8 cellular contexts compared by ENCODE assay signal in the genomic region with DNA sequence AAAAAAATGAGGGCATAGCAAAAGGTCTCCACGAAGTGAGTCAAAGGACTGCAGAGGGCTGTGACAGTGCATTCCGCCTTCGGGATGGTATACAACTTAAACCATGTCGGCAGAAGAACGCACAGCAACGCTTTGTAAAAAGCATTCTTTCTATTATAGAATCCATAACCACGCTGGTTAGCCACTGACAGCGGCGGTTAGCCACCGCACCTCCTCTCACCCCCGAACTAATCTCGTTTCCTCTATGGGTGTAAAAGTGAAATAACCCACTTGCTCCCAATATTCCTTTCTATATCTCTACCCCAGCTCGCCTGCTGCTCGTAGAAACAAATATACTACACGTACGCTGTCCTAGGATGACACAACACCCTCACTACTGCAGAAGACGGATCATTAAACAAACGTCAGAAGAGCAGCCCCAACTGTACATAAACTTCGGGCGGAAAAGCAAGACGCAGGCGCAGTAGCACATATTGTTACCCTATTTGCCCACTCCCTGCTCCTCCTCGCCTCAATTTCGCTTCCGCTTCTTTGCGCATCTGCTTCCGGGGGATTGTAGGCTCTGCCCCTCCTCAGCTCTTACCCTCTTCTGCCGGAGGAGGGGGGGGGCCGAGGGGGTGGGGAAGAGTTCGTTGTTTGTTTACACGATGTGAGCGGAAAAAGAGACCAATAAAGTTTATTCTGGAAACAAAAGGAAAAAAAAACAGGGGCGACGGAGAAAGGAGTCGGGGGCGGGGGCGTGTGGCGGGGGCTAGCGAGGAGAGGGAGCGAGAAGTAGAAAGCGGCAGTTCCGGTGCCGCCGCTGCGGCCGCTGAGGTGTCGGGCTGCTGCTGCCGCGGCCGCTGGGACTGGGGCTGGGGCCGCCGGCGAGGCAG. TPM values are rescaled to one million over a fixed set of nuclear protein-coding genes. Genes with fewer than 3 reads are reported as not detected.
DNase-seq lines count a peak whose midpoint lies in the region; ATAC-seq and TF ChIP-seq lines count a peak whose summit lies in the region.

A gene (plus strand): TSS at position 787 of the 875 bp plus-strand sequence. CDS start 50,469 bp downstream, outside the sequence.

- H3K4me3 ChIP-seq in liver (ENCODE audit: low read depth in 1 of 3, low read length in 3 of 3), result peak within 1 kb of the TSS; percentile 91 to 98 (median 95)

- no peak for TF ChIP-seq RAD21 in liver (IDR thresholded peaks at IDR 0.05)

- H3K4me1 ChIP-seq in liver (ENCODE audit: control insufficient read depth in 4 of 4, insufficient read depth in 4 of 4, low read length in 3 of 4), result peaks cover 2 to 18% (median 6%) of the 10 kb centered on the region in 4 donors

- H3K36me3 ChIP-seq in liver (ENCODE audit: control insufficient read depth in 4 of 4, insufficient read depth in 3 of 4, low read depth in 1 of 4, low read length in 3 of 4), result no peaks in the 10 kb centered on the region

- WGBS in liver, result under 1% methylated on average over 53 of the region's 53 CpGs

- TF ChIP-seq CTCF in liver (IDR thresholded peaks at IDR 0.05; ENCODE audit: low read depth, low read length, missing input control), result no peak

- no peaks in the 10 kb centered on the region for H3K27me3 ChIP-seq in liver (ENCODE audit: control insufficient read depth in 4 of 4, insufficient read depth in 4 of 4, low read length in 3 of 4)

- H3K9me3 ChIP-seq in liver (ENCODE audit: control insufficient read depth in 4 of 4, low read length in 3 of 4), result no peaks in the 10 kb centered on the region

- DNase-seq in C1 segment of cervical spinal cord (lab: John Stamatoyannopoulos, UW) (peak; percentile 51 to 98 (median 94)), NCI-H748 treated with DMSO at 0.1 percent for 48 hours (lab: John Stamatoyannopoulos, UW) (peak; percentile 92), dermis microvascular lymphatic vessel endothelial cell (ENCODE audit: low read depth in 2 of 2) (peak; percentile 97 to 99)
- DNase-seq in activated CD4-positive, alpha-beta T cell treated with anti-CD3 and anti-CD28 coated beads, Interleukin-2, amount 50 U/mL, for 24 hours (ENCODE audit: low read depth in 1 of 2, low spot score in 1 of 2), result peak; percentile 75 to 95
- peak; percentile 96 for DNase-seq in stimulated activated CD4-positive, alpha-beta T cell treated with anti-CD3 and anti-CD28 coated beads, Interleukin-4, amount 100 ng/mL, for 24 hours

- ATAC-seq in GM19372 (IDR thresholded peaks at IDR 0.05; ENCODE audit: low read depth, unreplicated experiment) (peak; percentile 74), HG03558 (IDR thresholded peaks at IDR 0.05; ENCODE audit: extremely low read depth, unreplicated experiment) (peak; percentile 53)

- H3K9ac ChIP-seq in liver (ENCODE audit: low read depth in 1 of 2, low read length in 2 of 2), result peak within 1 kb of the TSS; percentile 89 to 95

- peak within 1 kb of the TSS; percentile 98 for H3K27ac ChIP-seq in liver (ENCODE audit: low read depth in 1 of 2, low read length in 2 of 2)

TF ChIP-seq in liver, 16 proteins besides CTCF, POLR2A, EP300 and RAD21:
- TF ChIP-seq TAF1 (conservative IDR thresholded peaks at IDR 0.05) (peak; percentile 91), JUND (IDR thresholded peaks at IDR 0.05) (peak in 1 of 2 donors; percentile 66), FOXA2 (IDR thresholded peaks at IDR 0.05) (peak; percentile 18), HNF4G (IDR thresholded peaks at IDR 0.05) (no peak), GABPA (IDR thresholded peaks at IDR 0.05 in 1 of 2, conservative IDR thresholded peaks at IDR 0.05 in 1 of 2) (peak; percentile 91 to 95), SP1 (IDR thresholded peaks at IDR 0.05) (peak; percentile 66), EGR1 (IDR thresholded peaks at IDR 0.05; ENCODE audit: low read depth in 2 of 2) (peak; percentile 54 to 61), HNF4A (conservative IDR thresholded peaks at IDR 0.05) (peak; percentile 19 to 45), FOXA1 (IDR thresholded peaks at IDR 0.05) (no peak), NR2F2 (IDR thresholded peaks at IDR 0.05) (no peak), YY1 (IDR thresholded peaks at IDR 0.05) (peak; percentile 59), RXRA (IDR thresholded peaks at IDR 0.05) (peak; percentile 26 to 32)
- TF ChIP-seq, protein P1, sequence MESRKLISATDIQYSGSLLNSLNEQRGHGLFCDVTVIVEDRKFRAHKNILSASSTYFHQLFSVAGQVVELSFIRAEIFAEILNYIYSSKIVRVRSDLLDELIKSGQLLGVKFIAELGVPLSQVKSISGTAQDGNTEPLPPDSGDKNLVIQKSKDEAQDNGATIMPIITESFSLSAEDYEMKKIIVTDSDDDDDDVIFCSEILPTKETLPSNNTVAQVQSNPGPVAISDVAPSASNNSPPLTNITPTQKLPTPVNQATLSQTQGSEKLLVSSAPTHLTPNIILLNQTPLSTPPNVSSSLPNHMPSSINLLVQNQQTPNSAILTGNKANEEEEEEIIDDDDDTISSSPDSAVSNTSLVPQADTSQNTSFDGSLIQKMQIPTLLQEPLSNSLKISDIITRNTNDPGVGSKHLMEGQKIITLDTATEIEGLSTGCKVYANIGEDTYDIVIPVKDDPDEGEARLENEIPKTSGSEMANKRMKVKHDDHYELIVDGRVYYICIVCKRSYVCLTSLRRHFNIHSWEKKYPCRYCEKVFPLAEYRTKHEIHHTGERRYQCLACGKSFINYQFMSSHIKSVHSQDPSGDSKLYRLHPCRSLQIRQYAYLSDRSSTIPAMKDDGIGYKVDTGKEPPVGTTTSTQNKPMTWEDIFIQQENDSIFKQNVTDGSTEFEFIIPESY (IDR thresholded peaks at IDR 0.05), result peak; percentile 39
- TF ChIP-seq, protein P2, sequence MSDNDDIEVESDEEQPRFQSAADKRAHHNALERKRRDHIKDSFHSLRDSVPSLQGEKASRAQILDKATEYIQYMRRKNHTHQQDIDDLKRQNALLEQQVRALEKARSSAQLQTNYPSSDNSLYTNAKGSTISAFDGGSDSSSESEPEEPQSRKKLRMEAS (IDR thresholded peaks at IDR 0.05), result peak; percentile 34
- TF ChIP-seq, protein P3, sequence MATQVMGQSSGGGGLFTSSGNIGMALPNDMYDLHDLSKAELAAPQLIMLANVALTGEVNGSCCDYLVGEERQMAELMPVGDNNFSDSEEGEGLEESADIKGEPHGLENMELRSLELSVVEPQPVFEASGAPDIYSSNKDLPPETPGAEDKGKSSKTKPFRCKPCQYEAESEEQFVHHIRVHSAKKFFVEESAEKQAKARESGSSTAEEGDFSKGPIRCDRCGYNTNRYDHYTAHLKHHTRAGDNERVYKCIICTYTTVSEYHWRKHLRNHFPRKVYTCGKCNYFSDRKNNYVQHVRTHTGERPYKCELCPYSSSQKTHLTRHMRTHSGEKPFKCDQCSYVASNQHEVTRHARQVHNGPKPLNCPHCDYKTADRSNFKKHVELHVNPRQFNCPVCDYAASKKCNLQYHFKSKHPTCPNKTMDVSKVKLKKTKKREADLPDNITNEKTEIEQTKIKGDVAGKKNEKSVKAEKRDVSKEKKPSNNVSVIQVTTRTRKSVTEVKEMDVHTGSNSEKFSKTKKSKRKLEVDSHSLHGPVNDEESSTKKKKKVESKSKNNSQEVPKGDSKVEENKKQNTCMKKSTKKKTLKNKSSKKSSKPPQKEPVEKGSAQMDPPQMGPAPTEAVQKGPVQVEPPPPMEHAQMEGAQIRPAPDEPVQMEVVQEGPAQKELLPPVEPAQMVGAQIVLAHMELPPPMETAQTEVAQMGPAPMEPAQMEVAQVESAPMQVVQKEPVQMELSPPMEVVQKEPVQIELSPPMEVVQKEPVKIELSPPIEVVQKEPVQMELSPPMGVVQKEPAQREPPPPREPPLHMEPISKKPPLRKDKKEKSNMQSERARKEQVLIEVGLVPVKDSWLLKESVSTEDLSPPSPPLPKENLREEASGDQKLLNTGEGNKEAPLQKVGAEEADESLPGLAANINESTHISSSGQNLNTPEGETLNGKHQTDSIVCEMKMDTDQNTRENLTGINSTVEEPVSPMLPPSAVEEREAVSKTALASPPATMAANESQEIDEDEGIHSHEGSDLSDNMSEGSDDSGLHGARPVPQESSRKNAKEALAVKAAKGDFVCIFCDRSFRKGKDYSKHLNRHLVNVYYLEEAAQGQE (IDR thresholded peaks at IDR 0.05), result no peak
- TF ChIP-seq, protein P4, sequence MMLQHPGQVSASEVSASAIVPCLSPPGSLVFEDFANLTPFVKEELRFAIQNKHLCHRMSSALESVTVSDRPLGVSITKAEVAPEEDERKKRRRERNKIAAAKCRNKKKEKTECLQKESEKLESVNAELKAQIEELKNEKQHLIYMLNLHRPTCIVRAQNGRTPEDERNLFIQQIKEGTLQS (IDR thresholded peaks at IDR 0.05), result peak; percentile 44
TF ChIP-seq in liver: peak in this region for 12.

RNA-seq across cellular contexts. Expression of the gene that starts here (rescaled TPM):
- 20.8 and 31.4 TPM in 2 replicates for total RNA-seq in dermis microvascular lymphatic vessel endothelial cell
- total RNA-seq in liver, result 10 to 100 TPM; 10.6 to 14.6 TPM
- 1 to 10 TPM; 3.6 to 3.9 TPM for polyA plus RNA-seq in liver

Comparison
In these comparisons a context has a peak if more than half of its experiments do, and no peak if none do; other contexts are left out.
1. Peak in every context shown above with its lines: DNase-seq, ATAC-seq, H3K4me3 ChIP-seq and H3K27ac ChIP-seq.